Comparison of ENCODE assay signal across 28 cellular contexts in genomic region chr2:121372082-121372481, GRCh38.
A peak's percentile ranks its signal among the peaks of the same experiment; 100 is the strongest.
DNase-seq lines count a peak whose midpoint lies in the region; ATAC-seq, FAIRE-seq and TF ChIP-seq lines count a peak whose summit lies in the region.
"Had no signal": no experiment of that assay in that cellular context is flagged by ENCODE, and none has a peak within 500 bp of the region (broad histone marks: within the 10 kb centered on the region; RNA-seq: fewer than 3 reads in every experiment).

No MANE protein-coding gene starts in this region.

- TF ChIP-seq RAD21 in GM12878 (IDR thresholded peaks at IDR 0.05; ENCODE audit: insufficient read depth, low read depth, low read length), result no peak

- H3K36me3 ChIP-seq in GM12878 (ENCODE audit: control insufficient read depth in 2 of 2, insufficient read depth in 2 of 2, low read length in 1 of 2), result peaks cover 11 to 26% of the 10 kb centered on the region in 2 experiments

- BruUV-seq in GM12878 (replicated peaks; lab: Mats Ljungman, UMichigan), result no TSS peak

- no peak for TF ChIP-seq EP300 in GM12878 (IDR thresholded peaks at IDR 0.05; ENCODE audit: borderline replicate concordance in 1 of 2, control insufficient read depth in 1 of 2, low read depth in 2 of 2, low read length in 2 of 2)

- CTCF ChIA-PET in GM12878 (lab: Yijun Ruan, JAX), result no interaction called here

- no peak overlapping the region for H3K4me2 ChIP-seq in GM12878 (ENCODE audit: control insufficient read depth, insufficient read depth)
- H3K4me2 ChIP-seq: PC-9 had no signal

- RAD21 ChIA-PET in GM12878 (lab: Charles Lee; ENCODE audit: unreplicated experiment), result no interaction called here

- peaks cover 18% of the 10 kb centered on the region for H3K4me1 ChIP-seq in GM12878 (ENCODE audit: control insufficient read depth, insufficient read depth, low read length)
- H3K4me1 ChIP-seq: BE2C had no signal

- no peaks in the 10 kb centered on the region for H3K4me1 Mint-ChIP-seq in activated naive CD4-positive, alpha-beta T cell treated with anti-CD3 and anti-CD28 coated beads, Interleukin-2, amount 50 U/mL, for 24 hours
- H3K4me1 Mint-ChIP-seq in T-helper 17 cell (peaks cover 11% of the 10 kb centered on the region), nephron progenitor cell (peaks cover 3% of the 10 kb centered on the region), endothelial cell (ENCODE audit: unreplicated experiment) (peaks cover 7% of the 10 kb centered on the region)
- H3K4me1 Mint-ChIP-seq: CD14-positive monocyte had no signal

- no peak for TF ChIP-seq CTCF in GM12878 (IDR thresholded peaks at IDR 0.05 in 2 of 3, conservative IDR thresholded peaks at IDR 0.05 in 1 of 3; ENCODE audit: control insufficient read depth in 2 of 3, extremely low read depth in 1 of 3, insufficient read depth in 1 of 3, low read depth in 3 of 3, low read length in 3 of 3)
- no peak for TF ChIP-seq CTCF in nephron progenitor cell (IDR thresholded peaks at IDR 0.05)
- TF ChIP-seq CTCF in endothelial cell (IDR thresholded peaks at IDR 0.05; ENCODE audit: unreplicated experiment), result no peak

- peak overlapping the region; percentile 73 for H3K27ac ChIP-seq in GM12878 (ENCODE audit: control insufficient read depth, insufficient read depth)
- H3K27ac ChIP-seq: HL-60, PC-9 had no signal

- no peaks in the 10 kb centered on the region for H4K20me1 ChIP-seq in GM12878 (ENCODE audit: control insufficient read depth, insufficient read depth)

- peaks cover 28% of the 10 kb centered on the region for H3K36me3 Mint-ChIP-seq in activated naive CD4-positive, alpha-beta T cell treated with anti-CD3 and anti-CD28 coated beads, Interleukin-2, amount 50 U/mL, for 24 hours
- H3K36me3 Mint-ChIP-seq in activated naive CD4-positive, alpha-beta T cell treated with anti-CD3 and anti-CD28 coated beads, Interleukin-2, amount 50 U/mL, for 72 hours, result peaks cover 6 to 23% of the 10 kb centered on the region in 2 donors
- peaks cover 23% of the 10 kb centered on the region for H3K36me3 Mint-ChIP-seq in T-helper 17 cell (ENCODE audit: low read depth)
- peaks cover 88% of the 10 kb centered on the region for H3K36me3 Mint-ChIP-seq in nephron progenitor cell (ENCODE audit: low read depth)
- peaks cover 45% of the 10 kb centered on the region for H3K36me3 Mint-ChIP-seq in endothelial cell (ENCODE audit: low read depth, unreplicated experiment)

- no peaks in the 10 kb centered on the region for H3K9me3 Mint-ChIP-seq in activated naive CD4-positive, alpha-beta T cell treated with anti-CD3 and anti-CD28 coated beads, Interleukin-2, amount 50 U/mL, for 24 hours
- H3K9me3 Mint-ChIP-seq in activated naive CD4-positive, alpha-beta T cell treated with anti-CD3 and anti-CD28 coated beads, Interleukin-2, amount 50 U/mL, for 72 hours, result no peaks in the 10 kb centered on the region
- H3K9me3 Mint-ChIP-seq in nephron progenitor cell (no peaks in the 10 kb centered on the region), endothelial cell (ENCODE audit: unreplicated experiment) (no peaks in the 10 kb centered on the region)

- SMC1A ChIA-PET in GM12878 (lab: Charles Lee; ENCODE audit: uncharacterized antibody, unreplicated experiment), result no interaction called here

- POLR2A ChIA-PET in GM12878 (lab: Charles Lee), result no interaction called here

- no peak overlapping the region for H3K4me3 Mint-ChIP-seq in activated naive CD4-positive, alpha-beta T cell treated with anti-CD3 and anti-CD28 coated beads, Interleukin-2, amount 50 U/mL, for 24 hours
- H3K4me3 Mint-ChIP-seq in T-helper 17 cell (no peak overlapping the region), nephron progenitor cell (no peak overlapping the region), endothelial cell (ENCODE audit: unreplicated experiment) (no peak overlapping the region)
- H3K4me3 Mint-ChIP-seq: CD14-positive monocyte, IgD-negative memory B cell had no signal

- intact Hi-C loops in GM12878 (cut with micrococcal nuclease; ENCODE audit: unreplicated experiment), result no loop called here

- no peak overlapping the region for H2AFZ ChIP-seq in GM12878 (ENCODE audit: control insufficient read depth, low read depth, low read length)
- H2AFZ ChIP-seq: PC-9 had no signal

- no peak overlapping the region for H3K4me3 ChIP-seq in GM12878
- H3K4me3 ChIP-seq: PC-9 had no signal

- H3K9ac ChIP-seq in GM12878 (ENCODE audit: control insufficient read depth, insufficient read depth, low read length), result no peak overlapping the region

- H3K79me2 ChIP-seq in GM12878 (ENCODE audit: control insufficient read depth, insufficient read depth, low read length), result no peaks in the 10 kb centered on the region

- in situ Hi-C loops in GM12878 (cut with MboI), result no loop called here

- TF ChIP-seq POLR2A in GM12878 (IDR thresholded peaks at IDR 0.05; ENCODE audit: low read depth, low read length), result no peak

- no peaks in the 10 kb centered on the region for H3K27me3 ChIP-seq in GM12878 (replicated peaks in 1 of 2; ENCODE audit: control insufficient read depth in 2 of 2, insufficient read depth in 2 of 2, low read length in 1 of 2)
- H3K27me3 ChIP-seq: BE2C had no signal

- ATAC-seq in activated naive CD4-positive, alpha-beta T cell treated with anti-CD3 and anti-CD28 coated beads, Interleukin-2, amount 50 U/mL, for 72 hours, result no peak
- no peak for ATAC-seq in T-helper 17 cell
- no peak for ATAC-seq in GM12878

- H3K27ac Mint-ChIP-seq in activated naive CD4-positive, alpha-beta T cell treated with anti-CD3 and anti-CD28 coated beads, Interleukin-2, amount 50 U/mL, for 24 hours, result peak overlapping the region; percentile 42
- H3K27ac Mint-ChIP-seq in activated naive CD4-positive, alpha-beta T cell treated with anti-CD3 and anti-CD28 coated beads, Interleukin-2, amount 50 U/mL, for 72 hours, result peak overlapping the region in 1 of 2 donors; percentile 46
- H3K27ac Mint-ChIP-seq in T-helper 17 cell (peak overlapping the region; percentile 75), nephron progenitor cell (peak overlapping the region; percentile 24), endothelial cell (ENCODE audit: unreplicated experiment) (no peak overlapping the region)

- FAIRE-seq in GM12878 (lab: Jason Lieb, UNC), result no peak
- FAIRE-seq: GM12892, H54 had no signal

- H3K9me3 ChIP-seq in T-helper 17 cell (ENCODE audit: control insufficient read depth, low read length, poor library complexity, severe bottlenecking), result no peaks in the 10 kb centered on the region
- peaks cover 13% of the 10 kb centered on the region for H3K9me3 ChIP-seq in GM12878 (replicated peaks; ENCODE audit: control insufficient read depth, insufficient read depth, low read length)
- H3K9me3 ChIP-seq: BE2C had no signal

- no peak for DNase-seq in activated naive CD4-positive, alpha-beta T cell treated with anti-CD3 and anti-CD28 coated beads, Interleukin-2, amount 50 U/mL, for 72 hours (ENCODE audit: low spot score in 2 of 2)
- DNase-seq in T-helper 17 cell (no peak), GM12878 (ENCODE audit: low read depth, low spot score) (no peak), nephron progenitor cell (no peak), endothelial cell (ENCODE audit: low spot score) (no peak), medulla oblongata (ENCODE audit: extremely low spot score) (no peak)
- DNase-seq in activated CD4-positive, alpha-beta T cell treated with anti-CD3 and anti-CD28 coated beads, Interleukin-2, amount 50 U/mL, for 1 hour, result no peak
- DNase-seq: 8988T; ACHN; BE2C; Calu3; DMS79 treated with DMSO at 0.1 percent for 48 hours; GF-D8; NCI-H1105; NCI-H1436 treated with DMSO at 0.1 percent for 48 hours; NCI-H187 treated with DMSO at 0.1 percent for 48 hours; NCI-H446; NCI-H524 treated with DMSO at 0.1 percent for 48 hours; NCI-H774; NK-92 treated with Interleukin-12 subunit alpha and Interleukin-12 subunit beta, amount 100 ng/mL, for 24 hours; PC-9; SHP77 had no signal

- no peaks in the 10 kb centered on the region for H3K27me3 Mint-ChIP-seq in activated naive CD4-positive, alpha-beta T cell treated with anti-CD3 and anti-CD28 coated beads, Interleukin-2, amount 50 U/mL, for 24 hours
- no peaks in the 10 kb centered on the region for H3K27me3 Mint-ChIP-seq in T-helper 17 cell
- no peaks in the 10 kb centered on the region for H3K27me3 Mint-ChIP-seq in nephron progenitor cell (ENCODE audit: low read depth, poor library complexity)
- peaks cover 2% of the 10 kb centered on the region for H3K27me3 Mint-ChIP-seq in endothelial cell (ENCODE audit: unreplicated experiment)
- H3K27me3 Mint-ChIP-seq: IgD-negative memory B cell had no signal

TF ChIP-seq in GM12878, 131 proteins besides CTCF, POLR2A, EP300 and RAD21 (continues in another document):
- TF ChIP-seq RBBP5 (conservative IDR thresholded peaks at IDR 0.05) (no peak), ZNF217 (IDR thresholded peaks at IDR 0.05) (no peak), KAT2A (conservative IDR thresholded peaks at IDR 0.05; ENCODE audit: control insufficient read depth, low read depth, low read length) (no peak), IRF5 (IDR thresholded peaks at IDR 0.05; ENCODE audit: borderline replicate concordance) (no peak)
